ENCODE assay signal across 1 cellular context in the genomic region with DNA sequence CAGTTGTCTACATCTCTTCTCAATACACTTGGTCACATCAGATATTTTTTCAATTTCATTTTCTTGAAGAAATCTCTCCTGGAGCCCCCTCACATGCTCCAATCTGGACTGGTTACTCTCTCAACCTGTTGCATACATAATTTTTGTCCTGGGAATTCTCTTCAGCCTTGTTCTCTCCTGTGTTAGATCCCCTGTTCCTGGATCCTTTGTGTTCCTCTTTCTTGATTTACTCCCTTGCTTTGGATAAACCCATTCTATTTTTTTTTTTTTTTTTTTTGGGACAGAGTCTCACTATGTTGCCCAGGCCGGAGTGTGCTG.
TF ChIP-seq lines count a peak whose summit lies in the region.

No MANE protein-coding gene starts in this region.

TF ChIP-seq in A549, 52 proteins besides CTCF, POLR2A, EP300 and RAD21 (continued from another document):
- TF ChIP-seq ZFP36 (IDR thresholded peaks at IDR 0.05; ENCODE audit: borderline replicate concordance, partially characterized antibody) (no peak), BHLHE40 (IDR thresholded peaks at IDR 0.05; ENCODE audit: low read depth, low read length) (no peak), ESRRA (IDR thresholded peaks at IDR 0.05; ENCODE audit: borderline replicate concordance, low read length) (no peak), NPAS2 (CRISPR knock-in tag; IDR thresholded peaks at IDR 0.05; ENCODE audit: borderline replicate concordance) (no peak), TFCP2L1 (CRISPR knock-in tag; IDR thresholded peaks at IDR 0.05) (no peak), SREBF2 (IDR thresholded peaks at IDR 0.05) (no peak), NFE2L2 (conservative IDR thresholded peaks at IDR 0.05; ENCODE audit: low read length) (no peak)
- TF ChIP-seq, protein P1, sequence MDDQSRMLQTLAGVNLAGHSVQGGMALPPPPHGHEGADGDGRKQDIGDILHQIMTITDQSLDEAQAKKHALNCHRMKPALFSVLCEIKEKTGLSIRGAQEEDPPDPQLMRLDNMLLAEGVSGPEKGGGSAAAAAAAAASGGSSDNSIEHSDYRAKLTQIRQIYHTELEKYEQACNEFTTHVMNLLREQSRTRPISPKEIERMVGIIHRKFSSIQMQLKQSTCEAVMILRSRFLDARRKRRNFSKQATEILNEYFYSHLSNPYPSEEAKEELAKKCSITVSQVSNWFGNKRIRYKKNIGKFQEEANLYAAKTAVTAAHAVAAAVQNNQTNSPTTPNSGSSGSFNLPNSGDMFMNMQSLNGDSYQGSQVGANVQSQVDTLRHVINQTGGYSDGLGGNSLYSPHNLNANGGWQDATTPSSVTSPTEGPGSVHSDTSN (IDR thresholded peaks at IDR 0.05): no peak
- TF ChIP-seq, protein P2, sequence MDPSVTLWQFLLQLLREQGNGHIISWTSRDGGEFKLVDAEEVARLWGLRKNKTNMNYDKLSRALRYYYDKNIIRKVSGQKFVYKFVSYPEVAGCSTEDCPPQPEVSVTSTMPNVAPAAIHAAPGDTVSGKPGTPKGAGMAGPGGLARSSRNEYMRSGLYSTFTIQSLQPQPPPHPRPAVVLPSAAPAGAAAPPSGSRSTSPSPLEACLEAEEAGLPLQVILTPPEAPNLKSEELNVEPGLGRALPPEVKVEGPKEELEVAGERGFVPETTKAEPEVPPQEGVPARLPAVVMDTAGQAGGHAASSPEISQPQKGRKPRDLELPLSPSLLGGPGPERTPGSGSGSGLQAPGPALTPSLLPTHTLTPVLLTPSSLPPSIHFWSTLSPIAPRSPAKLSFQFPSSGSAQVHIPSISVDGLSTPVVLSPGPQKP (IDR thresholded peaks at IDR 0.05; ENCODE audit: low read depth, low read length): no peak
